In genomic region chr9:114370985-114371335, GRCh38 we compare ENCODE assay signal across 13 cellular contexts. TPM values are rescaled to one million over a fixed set of nuclear protein-coding genes. Genes with fewer than 3 reads are reported as not detected.
DNase-seq lines count a peak whose midpoint lies in the region; ATAC-seq and TF ChIP-seq lines count a peak whose summit lies in the region.
"Had no signal": no experiment of that assay in that cellular context is flagged by ENCODE, and none has a peak within 500 bp of the region (broad histone marks: within the 10 kb centered on the region; RNA-seq: fewer than 3 reads in every experiment).

No MANE protein-coding gene starts in this region.

- H3K9me3 ChIP-seq in CD4-positive, alpha-beta memory T cell (ENCODE audit: control insufficient read depth in 1 of 2, low read length in 2 of 2): no peaks in the 10 kb centered on the region
- H3K9me3 ChIP-seq in OCI-LY1 (ENCODE audit: low read length): no peaks in the 10 kb centered on the region
- H3K9me3 ChIP-seq in neural progenitor cell (ENCODE audit: low read depth): no peaks in the 10 kb centered on the region
- no peaks in the 10 kb centered on the region for H3K9me3 ChIP-seq in ovary
- H3K9me3 ChIP-seq: heart right ventricle had no signal

- H3K9ac ChIP-seq in OCI-LY1 (ENCODE audit: low read length): no peak overlapping the region; the same call in 1 of the 2 replicates
- H3K9ac ChIP-seq in neural progenitor cell: no peak overlapping the region

- CTCF ChIA-PET in CD4-positive, alpha-beta memory T cell (lab: Charles Lee; ENCODE audit: partially characterized antibody): interaction anchor here (1.2 to 4.9 kb wide), 6 partner anchors 9 to 35 kb away, joined by 4 to 85 read pairs (median 8); partner anchors contain the start of gene AKNA

- no peak for DNase-seq in CD4-positive, alpha-beta memory T cell
- DNase-seq in neural progenitor cell (ENCODE audit: low spot score) (no peak), ovary (no peak), NOMO-1 treated with dmso at 0.1 percent for 144 hours (lab: John Stamatoyannopoulos, UW; ENCODE audit: unreplicated experiment) (no peak)
- DNase-seq: activated CD8-positive, alpha-beta memory T cell treated with anti-CD3 and anti-CD28 coated beads for 24 hours; heart right ventricle; NCI-H1105 treated with DMSO at 0.1 percent for 48 hours; nephron progenitor cell; stimulated activated CD4-positive, alpha-beta T cell treated with anti-CD3 and anti-CD28 coated beads, Interleukin-2, amount 100 ng/mL, for 48 hours had no signal

- peaks cover 0 to 4% (median 0%) of the 10 kb centered on the region in 8 donors for H3K9me3 Mint-ChIP-seq in CD4-positive, alpha-beta memory T cell
- no peaks in the 10 kb centered on the region for H3K9me3 Mint-ChIP-seq in dendritic cell treated with granulocyte-macrophage colony-stimulating factor and Interleukin-4, amounts not matched to agents 40 ng/mL and 50 ng/mL, for 4 days
- no peaks in the 10 kb centered on the region for H3K9me3 Mint-ChIP-seq in neural progenitor cell
- H3K9me3 Mint-ChIP-seq: nephron progenitor cell had no signal

- ATAC-seq in GM19455 (IDR thresholded peaks at IDR 0.05; ENCODE audit: unreplicated experiment): no peak
- no peak for ATAC-seq in GM21423 (IDR thresholded peaks at IDR 0.05; ENCODE audit: unreplicated experiment)
- ATAC-seq: heart right ventricle had no signal

- peaks cover 8% of the 10 kb centered on the region for H3F3A ChIP-seq in OCI-LY1 (ENCODE audit: insufficient read depth, low read length)
- H3F3A ChIP-seq in neural progenitor cell (ENCODE audit: low read depth): peaks cover 6% of the 10 kb centered on the region

- peak overlapping the region; percentile 79 for H3K27ac ChIP-seq in CD4-positive, alpha-beta memory T cell (ENCODE audit: low read depth, low read length)
- H3K27ac ChIP-seq in OCI-LY1 (ENCODE audit: low read depth, low read length, poor library complexity, severe bottlenecking): peak overlapping the region; percentile 99
- no peak overlapping the region for H3K27ac ChIP-seq in neural progenitor cell
- peak overlapping the region in 1 of 2 donors; percentile 51 for H3K27ac ChIP-seq in ovary

- peaks cover 61 to 78% of the 10 kb centered on the region in 2 donors for H3K36me3 Mint-ChIP-seq in CD4-positive, alpha-beta memory T cell
- peaks cover 96% of the 10 kb centered on the region for H3K36me3 Mint-ChIP-seq in dendritic cell treated with granulocyte-macrophage colony-stimulating factor and Interleukin-4, amounts not matched to agents 40 ng/mL and 50 ng/mL, for 4 days (ENCODE audit: low read depth)
- H3K36me3 Mint-ChIP-seq in neural progenitor cell: peaks cover 2% of the 10 kb centered on the region

- POLR2A ChIA-PET in CD4-positive, alpha-beta memory T cell (lab: Charles Lee; ENCODE audit: partially characterized antibody): interaction anchor here (1.0 to 37.6 kb wide), 8 partner anchors 8 to 38 kb away, joined by 3 to 1614 read pairs (median 13); partner anchors contain the start of gene AKNA

- H4K20me1 ChIP-seq in OCI-LY1 (ENCODE audit: insufficient read depth, low read length) (no peaks in the 10 kb centered on the region), neural progenitor cell (ENCODE audit: low read depth) (peaks cover 6% of the 10 kb centered on the region)

- TF ChIP-seq CTCF in OCI-LY1 (IDR thresholded peaks at IDR 0.05; ENCODE audit: low read length) (no peak), neural progenitor cell (IDR thresholded peaks at IDR 0.05) (no peak), ovary (IDR thresholded peaks at IDR 0.05) (no peak)

- H3K4me1 ChIP-seq in CD4-positive, alpha-beta memory T cell (ENCODE audit: insufficient read depth, low read length): peaks cover 97% of the 10 kb centered on the region
- H3K4me1 ChIP-seq in OCI-LY1 (ENCODE audit: insufficient read depth, low read length, severe bottlenecking) (peaks cover 96% of the 10 kb centered on the region), neural progenitor cell (peaks cover 21% of the 10 kb centered on the region), ovary (ENCODE audit: insufficient read depth) (peaks cover 4% of the 10 kb centered on the region)

- H3K27me3 Mint-ChIP-seq in CD4-positive, alpha-beta memory T cell: no peaks in the 10 kb centered on the region
- no peaks in the 10 kb centered on the region for H3K27me3 Mint-ChIP-seq in dendritic cell treated with granulocyte-macrophage colony-stimulating factor and Interleukin-4, amounts not matched to agents 40 ng/mL and 50 ng/mL, for 4 days
- H3K27me3 Mint-ChIP-seq in neural progenitor cell (ENCODE audit: insufficient read depth, low read depth): peaks cover 2% of the 10 kb centered on the region

- TF ChIP-seq POLR2A in ovary (IDR thresholded peaks at IDR 0.05): no peak

- H3K4me2 ChIP-seq in OCI-LY1 (ENCODE audit: low read length): peak overlapping the region; percentile 27; the same call in 1 of the 2 replicates
- H3K4me2 ChIP-seq in neural progenitor cell: peak overlapping the region; percentile 64

- intact Hi-C loops in CD4-positive, alpha-beta memory T cell (cut with micrococcal nuclease): no loop called here
- intact Hi-C loops in dendritic cell treated with granulocyte-macrophage colony-stimulating factor and Interleukin-4, amounts not matched to agents 40 ng/mL and 50 ng/mL, for 4 days (cut with micrococcal nuclease): no loop called here
- intact Hi-C loops in ovary (cut with DNase I): no loop called here

- peaks cover 43% of the 10 kb centered on the region for H3K36me3 ChIP-seq in CD4-positive, alpha-beta memory T cell (ENCODE audit: insufficient read depth, low read length)
- peaks cover 49% of the 10 kb centered on the region; the same call in 1 of the 2 replicates for H3K36me3 ChIP-seq in OCI-LY1 (ENCODE audit: insufficient read depth, low read length)
- H3K36me3 ChIP-seq in neural progenitor cell: no peaks in the 10 kb centered on the region
- no peaks in the 10 kb centered on the region for H3K36me3 ChIP-seq in ovary

- H3K27me3 ChIP-seq in CD4-positive, alpha-beta memory T cell (ENCODE audit: insufficient read depth, low read length): no peaks in the 10 kb centered on the region
- H3K27me3 ChIP-seq in OCI-LY1 (ENCODE audit: insufficient read depth, low read length) (no peaks in the 10 kb centered on the region), neural progenitor cell (no peaks in the 10 kb centered on the region), ovary (no peaks in the 10 kb centered on the region)
- H3K27me3 ChIP-seq: heart right ventricle had no signal

- no peaks in the 10 kb centered on the region for H3K79me2 ChIP-seq in OCI-LY1 (ENCODE audit: insufficient read depth, low read length)
- no peaks in the 10 kb centered on the region for H3K79me2 ChIP-seq in neural progenitor cell (ENCODE audit: low read depth)

- peaks cover 65 to 99% (median 89%) of the 10 kb centered on the region in 4 donors for H3K4me1 Mint-ChIP-seq in CD4-positive, alpha-beta memory T cell
- H3K4me1 Mint-ChIP-seq in dendritic cell treated with granulocyte-macrophage colony-stimulating factor and Interleukin-4, amounts not matched to agents 40 ng/mL and 50 ng/mL, for 4 days (ENCODE audit: low read depth): peaks cover 87% of the 10 kb centered on the region
- H3K4me1 Mint-ChIP-seq in neural progenitor cell: peaks cover 34% of the 10 kb centered on the region

- no peak overlapping the region for H2AFZ ChIP-seq in OCI-LY1 (ENCODE audit: low read length)
- H2AFZ ChIP-seq in neural progenitor cell (replicated peaks): no peak overlapping the region

- H3K27ac Mint-ChIP-seq in CD4-positive, alpha-beta memory T cell: peak overlapping the region; percentile 78 to 99 (median 96)
- H3K27ac Mint-ChIP-seq in dendritic cell treated with granulocyte-macrophage colony-stimulating factor and Interleukin-4, amounts not matched to agents 40 ng/mL and 50 ng/mL, for 4 days: peak overlapping the region; percentile 37
- H3K27ac Mint-ChIP-seq in neural progenitor cell: peak overlapping the region; percentile 64
- H3K27ac Mint-ChIP-seq: nephron progenitor cell had no signal

- no peaks in the 10 kb centered on the region for H3K9me2 ChIP-seq in OCI-LY1 (ENCODE audit: low read depth, low read length)

- no peak for TF ChIP-seq EP300 in ovary (IDR thresholded peaks at IDR 0.05)

- 81 to 89% (median 81%) methylated on average over 4 of the region's 4 CpGs for WGBS in ovary, 3 donors

- no peak overlapping the region for H3K4me3 ChIP-seq in CD4-positive, alpha-beta memory T cell (ENCODE audit: low read length in 2 of 2)
- H3K4me3 ChIP-seq in OCI-LY1 (ENCODE audit: low read depth, low read length, poor library complexity, severe bottlenecking) (no peak overlapping the region), neural progenitor cell (no peak overlapping the region), ovary (no peak overlapping the region)
- H3K4me3 ChIP-seq: heart right ventricle had no signal

- peak overlapping the region in 7 of 8 donors; percentile 51 to 96 (median 89) for H3K4me3 Mint-ChIP-seq in CD4-positive, alpha-beta memory T cell
- H3K4me3 Mint-ChIP-seq in dendritic cell treated with granulocyte-macrophage colony-stimulating factor and Interleukin-4, amounts not matched to agents 40 ng/mL and 50 ng/mL, for 4 days: no peak overlapping the region
- H3K4me3 Mint-ChIP-seq in neural progenitor cell: no peak overlapping the region
- H3K4me3 Mint-ChIP-seq: nephron progenitor cell had no signal

RNA-seq across cellular contexts. Expression of gene AKNA, which starts 16.8 kb away (rescaled TPM):
- 100 to 1,000 TPM; 374 to 375 TPM for total RNA-seq in CD4-positive, alpha-beta memory T cell
- 10 to 100 TPM in 1 of 2 donors, 1 to 10 TPM in 1; 1.9 to 35.6 TPM for polyA plus RNA-seq in CD4-positive, alpha-beta memory T cell
- total RNA-seq in neural progenitor cell (ENCODE audit: low replicate concordance) (11.4 and 13.4 TPM in 2 replicates), ovary (100 to 1,000 TPM in 1 of 7 donors, 10 to 100 TPM in 6; 21.1 to 123 (median 39.7) TPM)
- polyA plus RNA-seq in ovary: 10 to 100 TPM; 12.9 to 24.5 TPM

RNA-seq across cellular contexts. Expression of gene ORM2, which starts 41.3 kb away (rescaled TPM):
- total RNA-seq in CD4-positive, alpha-beta memory T cell: not detected
- polyA plus RNA-seq in CD4-positive, alpha-beta memory T cell: not detected
- total RNA-seq in neural progenitor cell (ENCODE audit: low replicate concordance) (0.43 TPM in 1 of 2 replicates, not detected in the other), ovary (1 to 10 TPM in 1 of 7 donors, under 1 TPM in 1, not detected in 5; 0.82 to 2.6 TPM)
- under 1 TPM in 1 of 2 donors, not detected in 1; 0.52 TPM for polyA plus RNA-seq in ovary
- total RNA-seq: heart right ventricle had no signal

RNA-seq across cellular contexts. Expression of gene ORM1, which starts 48.1 kb away (rescaled TPM):
- total RNA-seq in CD4-positive, alpha-beta memory T cell: not detected
- polyA plus RNA-seq in CD4-positive, alpha-beta memory T cell: not detected
- total RNA-seq in neural progenitor cell (ENCODE audit: low replicate concordance): 1.5 TPM in 1 of 2 replicates, not detected in the other
- 10 to 100 TPM in 1 of 7 donors, 1 to 10 TPM in 1, under 1 TPM in 2, not detected in 3; 0.30 to 11.9 (median 1.8) TPM for total RNA-seq in ovary
- polyA plus RNA-seq in ovary: 1 to 10 TPM in 1 of 2 donors, not detected in 1; 2.1 TPM

Comparison
In these comparisons a context has a peak if more than half of its experiments do, and no peak if none do; other contexts are left out.
1. H3K27ac Mint-ChIP-seq: peak in every context shown above with its lines; median percentile 96 in CD4-positive, alpha-beta memory T cell; 64 in neural progenitor cell; 37 in dendritic cell treated with granulocyte-macrophage colony-stimulating factor and Interleukin-4, amounts not matched to agents 40 ng/mL and 50 ng/mL, for 4 days.
2. H3K4me3 Mint-ChIP-seq: peak in CD4-positive, alpha-beta memory T cell (7 of 8); none in dendritic cell treated with granulocyte-macrophage colony-stimulating factor and Interleukin-4, amounts not matched to agents 40 ng/mL and 50 ng/mL, for 4 days (single experiment) and neural progenitor cell (single experiment).